11 cellular contexts compared by ENCODE assay signal in genomic region chrX:151973262-151973661, GRCh38. TPM values are rescaled to one million over a fixed set of nuclear protein-coding genes. Genes with fewer than 3 reads are reported as not detected.
DNase-seq lines count a peak whose midpoint lies in the region; ATAC-seq and TF ChIP-seq lines count a peak whose summit lies in the region.
"Had no signal": no experiment of that assay in that cellular context is flagged by ENCODE, and none has a peak within 500 bp of the region (broad histone marks: within the 10 kb centered on the region; RNA-seq: fewer than 3 reads in every experiment).

No MANE protein-coding gene starts in this region.

- CTCF ChIA-PET in HCT116 (lab: Charles Lee), result no interaction called here

- RAD21 ChIA-PET in HCT116 (lab: Charles Lee; ENCODE audit: low non-redundant PET in 1 of 2, low total read pairs in 2 of 2, uncharacterized antibody in 2 of 2, unreplicated experiment in 2 of 2), result no interaction called here

- no peak overlapping the region for H3K9ac ChIP-seq in HCT116 (ENCODE audit: low read length)

- peak overlapping the region; percentile 77 for H3K4me2 ChIP-seq in HCT116 (ENCODE audit: low read length)

- H3K4me1 ChIP-seq in HCT116 (ENCODE audit: control insufficient read depth in 1 of 2, insufficient read depth in 2 of 2, low read length in 2 of 2) (peaks cover 15 to 29% of the 10 kb centered on the region in 2 experiments; a peak in 3 of 4 replicates), ascending aorta (no peaks in the 10 kb centered on the region), gastroesophageal sphincter (no peaks in the 10 kb centered on the region)

- H3K9me2 ChIP-seq in HCT116 (ENCODE audit: insufficient read depth), result no peaks in the 10 kb centered on the region

- no peaks in the 10 kb centered on the region for H3K36me3 ChIP-seq in HCT116 (ENCODE audit: control insufficient read depth in 1 of 2, insufficient read depth in 2 of 2, low read length in 2 of 2)
- peaks cover under 1 to 9% of the 10 kb centered on the region in 2 donors for H3K36me3 ChIP-seq in ascending aorta
- peaks cover 0 to 13% of the 10 kb centered on the region in 2 donors for H3K36me3 ChIP-seq in gastroesophageal sphincter

- BruUV-seq in HCT116 (replicated peaks; lab: Mats Ljungman, UMichigan), result no TSS peak

- H2AFZ ChIP-seq in HCT116 (ENCODE audit: low read depth, low read length, poor library complexity, severe bottlenecking), result no peak overlapping the region

- no peaks in the 10 kb centered on the region for H3K79me2 ChIP-seq in HCT116 (ENCODE audit: insufficient read depth, low read length)

- H3K4me3 ChIP-seq in HCT116 (replicated peaks in 1 of 2; ENCODE audit: low read depth in 1 of 2, low read length in 2 of 2) (peak overlapping the region; percentile 38 to 57; a peak in 3 of 4 replicates), ascending aorta (peak overlapping the region; percentile 53 to 84), gastroesophageal sphincter (peak overlapping the region; percentile 60 to 68), skin epidermis (peak overlapping the region; percentile 39 to 58 (median 51))

- POLR2A ChIA-PET in HCT116 (lab: Charles Lee), result interaction anchor here (2.2 kb wide), 1 partner anchor 11 kb away, joined by 7 read pairs; no protein-coding TSS in a partner anchor

- intact Hi-C loops in HCT116 (cut with micrococcal nuclease) (no loop called here), ascending aorta (cut with DNase I) (loop anchor here (5.0 to 10.0 kb wide), 2 partner anchors 576 to 862 kb away; partner anchors contain the start of genes CETN2, NSDHL and VMA21)

- no peak overlapping the region for H3K27ac ChIP-seq in HCT116 (ENCODE audit: low read depth, low read length)
- peak overlapping the region; percentile 73 to 79 for H3K27ac ChIP-seq in ascending aorta
- peak overlapping the region in 3 of 4 donors; percentile 67 to 83 (median 70) for H3K27ac ChIP-seq in gastroesophageal sphincter
- peak overlapping the region in 18 of 21 experiments; percentile 21 to 94 (median 82) for H3K27ac ChIP-seq in skin epidermis

- DNase-seq in HCT116 (ENCODE audit: low read depth, low spot score) (no peak), ascending aorta (ENCODE audit: low spot score in 2 of 2) (no peak), H4 (ENCODE audit: low spot score) (no peak), D341Med (ENCODE audit: low spot score) (no peak)
- DNase-seq in activated naive CD4-positive, alpha-beta T cell (lab: John Stamatoyannopoulos, UW), result no peak
- DNase-seq: activated CD8-positive, alpha-beta memory T cell treated with anti-CD3 and anti-CD28 coated beads for 24 hours; stimulated activated CD8-positive, alpha-beta memory T cell treated with anti-CD3 and anti-CD28 coated beads, Interleukin-4, amount 100 ng/mL, for 48 hours had no signal

- 40 to 80% methylated on average over 2 of the region's 4 CpGs for WGBS in gastroesophageal sphincter (ENCODE audit: low coverage in 1 of 2), 2 donors

- H4K20me1 ChIP-seq in HCT116 (ENCODE audit: insufficient read depth), result no peaks in the 10 kb centered on the region

- no peak for TF ChIP-seq EP300 in gastroesophageal sphincter (IDR thresholded peaks at IDR 0.05)

- TF ChIP-seq RAD21 in HCT116 (IDR thresholded peaks at IDR 0.05; ENCODE audit: low read depth), result no peak

- H3K9me3 ChIP-seq in HCT116 (ENCODE audit: control insufficient read depth in 1 of 2, insufficient read depth in 1 of 2, low read depth in 1 of 2, low read length in 2 of 2) (no peaks in the 10 kb centered on the region), ascending aorta (no peaks in the 10 kb centered on the region), gastroesophageal sphincter (no peaks in the 10 kb centered on the region)

- no peaks in the 10 kb centered on the region; the same call in 1 of the 2 replicates for H3K27me3 ChIP-seq in HCT116 (ENCODE audit: insufficient read depth, low read length)
- no peaks in the 10 kb centered on the region for H3K27me3 ChIP-seq in ascending aorta
- H3K27me3 ChIP-seq in gastroesophageal sphincter, result no peaks in the 10 kb centered on the region

- no peak for ATAC-seq in HCT116
- no peak for ATAC-seq in gastroesophageal sphincter
- no peak for ATAC-seq in HG03175 (IDR thresholded peaks at IDR 0.05; ENCODE audit: unreplicated experiment)

- TF ChIP-seq CTCF in HCT116 (IDR thresholded peaks at IDR 0.05 in 2 of 3, conservative IDR thresholded peaks at IDR 0.05 in 1 of 3; ENCODE audit: borderline replicate concordance in 1 of 3, insufficient read depth in 1 of 3, low read depth in 2 of 3, low read length in 2 of 3) (no peak), ascending aorta (IDR thresholded peaks at IDR 0.05) (no peak), gastroesophageal sphincter (IDR thresholded peaks at IDR 0.05) (no peak)

- TF ChIP-seq POLR2A in HCT116 (IDR thresholded peaks at IDR 0.05; ENCODE audit: borderline replicate concordance, extremely low read depth, insufficient read depth, insufficient read length) (no peak), gastroesophageal sphincter (IDR thresholded peaks at IDR 0.05) (no peak)

TF ChIP-seq in HCT116, 20 proteins besides CTCF, POLR2A, EP300 and RAD21:
- no peak for TF ChIP-seq ZBTB33 (IDR thresholded peaks at IDR 0.05; ENCODE audit: extremely low read depth, insufficient replicate concordance, low read length)
- TF ChIP-seq EGR1 (IDR thresholded peaks at IDR 0.05; ENCODE audit: low read depth), result no peak
- TF ChIP-seq JUND (IDR thresholded peaks at IDR 0.05), result no peak
- TF ChIP-seq SIN3A (IDR thresholded peaks at IDR 0.05; ENCODE audit: low read depth), result no peak
- TF ChIP-seq EZH2phosphoT487 (IDR thresholded peaks at IDR 0.05; ENCODE audit: borderline replicate concordance), result no peak
- TF ChIP-seq CBX3 (IDR thresholded peaks at IDR 0.05; ENCODE audit: low read depth), result no peak
- TF ChIP-seq FOSL1 (IDR thresholded peaks at IDR 0.05; ENCODE audit: low read depth), result no peak
- TF ChIP-seq ATF3 (IDR thresholded peaks at IDR 0.05), result no peak
- TF ChIP-seq POLR2AphosphoS5 (IDR thresholded peaks at IDR 0.05; ENCODE audit: low read depth, low read length), result no peak
- TF ChIP-seq ELF1 (IDR thresholded peaks at IDR 0.05; ENCODE audit: borderline replicate concordance, low read depth), result no peak

RNA-seq across cellular contexts. Expression of gene GABRE, which starts 1.2 kb away (rescaled TPM):
- total RNA-seq in HCT116 (2021; ENCODE audit: unreplicated experiment), result 3.9 TPM
- 2.1 and 3.0 TPM in 2 replicates for polyA plus RNA-seq in HCT116 (2012)
- 13.5 TPM for total RNA-seq in ascending aorta
- total RNA-seq in gastroesophageal sphincter, result 10 to 100 TPM in 1 of 4 donors, 1 to 10 TPM in 3; 2.6 to 21.2 (median 7.1) TPM
- total RNA-seq in H4 (2014; rRNA removed; shearing (Covaris generic)), result 7.8 and 16.9 TPM in 2 replicates
- total RNA-seq: SK-MEL-5 had no signal
